In genomic region chr1:117672756-117673155, GRCh38 we compare ENCODE assay signal across 12 cellular contexts.
"Had no signal": no experiment of that assay in that cellular context is flagged by ENCODE, and none has a peak within 500 bp of the region (broad histone marks: within the 10 kb centered on the region; RNA-seq: fewer than 3 reads in every experiment).

No MANE protein-coding gene starts in this region.

- H3K27ac ChIP-seq: VCaP had no signal

- DNase-seq: activated CD4-positive, alpha-beta T cell treated with anti-CD3 and anti-CD28 coated beads for 1 hour; activated CD4-positive, alpha-beta T cell treated with anti-CD3 and anti-CD28 coated beads, Interleukin-2, amount 50 U/mL, for 4 hours; activated effector memory CD4-positive, alpha-beta T cell treated with anti-CD3 and anti-CD28 coated beads, Interleukin-2, amount 50 U/mL, for 16 hours; activated naive CD8-positive, alpha-beta T cell treated with anti-CD3 and anti-CD28 coated beads, Interleukin-2, amount 10 ng/mL, durations not matched to agents 7 days and 5 days; activated T-cell treated with anti-CD3 and anti-CD28 coated beads, Interleukin-2, amount 50 U/mL, for 4 hours; immature natural killer cell; stimulated activated naive CD8-positive, alpha-beta T cell treated with anti-CD3 and anti-CD28 coated beads, Interleukin-15, Interleukin-2, amounts not matched to agents 100 U/mL and 50 U/mL, for 24 hours had no signal

- H3K27ac Mint-ChIP-seq: activated naive CD8-positive, alpha-beta T cell treated with anti-CD3 and anti-CD28 coated beads, Interleukin-2, amount 10 ng/mL, durations not matched to agents 7 days and 5 days; mesothelial cell of epicardium had no signal

- H3K4me1 Mint-ChIP-seq: mesothelial cell of epicardium had no signal

- H3K36me3 ChIP-seq: transverse colon had no signal

- H3K27me3 ChIP-seq: transverse colon had no signal

- H3K4me3 Mint-ChIP-seq: activated naive CD8-positive, alpha-beta T cell treated with anti-CD3 and anti-CD28 coated beads, Interleukin-2, amount 10 ng/mL, durations not matched to agents 7 days and 5 days; activated T-cell treated with anti-CD3 and anti-CD28 coated beads, Interleukin-2, amount 50 U/mL, for 4 hours; brain; immature natural killer cell; mesothelial cell of epicardium had no signal

- H3K4me3 ChIP-seq: lung, transverse colon had no signal

- H3K9me3 ChIP-seq: transverse colon had no signal

- H3K36me3 Mint-ChIP-seq: brain, mesothelial cell of epicardium had no signal

- H3K9me3 Mint-ChIP-seq: activated naive CD8-positive, alpha-beta T cell treated with anti-CD3 and anti-CD28 coated beads, Interleukin-2, amount 10 ng/mL, durations not matched to agents 7 days and 5 days; brain; immature natural killer cell; mesothelial cell of epicardium had no signal
